1 cellular context compared by ENCODE assay signal in the genomic region with DNA sequence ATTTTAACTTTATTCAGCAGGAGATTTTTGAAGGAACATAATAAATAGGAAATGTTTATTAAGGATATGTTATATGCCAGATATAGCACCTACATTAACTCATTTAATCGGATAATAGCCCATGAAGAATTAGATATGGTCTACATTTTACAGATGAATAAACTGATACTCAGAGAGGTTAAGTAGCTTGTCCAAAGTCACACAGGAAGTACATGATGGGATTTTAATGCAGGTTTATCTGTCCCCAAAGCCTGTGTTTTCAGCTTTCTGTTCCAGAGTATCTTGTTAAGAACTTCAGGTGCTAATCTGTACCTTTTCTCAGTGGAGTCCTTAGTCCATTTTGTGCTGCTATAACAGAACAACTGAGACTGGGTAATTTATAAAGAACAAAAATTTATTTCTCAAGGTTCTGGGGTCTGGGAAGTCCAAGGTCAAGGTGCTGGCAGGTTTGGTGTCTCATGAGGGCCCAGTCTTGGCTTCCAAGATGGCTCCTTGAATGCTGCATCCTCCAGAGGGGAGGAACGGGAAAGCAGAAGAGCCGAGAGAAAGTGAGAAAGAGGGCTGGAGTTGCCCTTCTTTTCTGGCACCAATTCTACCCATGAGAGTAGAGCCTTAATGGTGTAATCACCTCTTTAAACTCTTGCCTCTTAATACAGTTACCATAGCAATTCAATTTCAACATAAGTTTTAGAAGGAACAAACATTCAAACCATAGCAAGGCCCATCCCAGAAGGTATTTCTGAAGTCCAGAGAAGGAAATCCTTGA.
TF ChIP-seq lines count a peak whose summit lies in the region.

No MANE protein-coding gene starts in this region.

TF ChIP-seq in H1, 55 proteins besides CTCF, POLR2A, EP300 and RAD21:
- peak; percentile 62; the same call in 1 of the 2 replicates for TF ChIP-seq YY1 (IDR thresholded peaks at IDR 0.05; ENCODE audit: low read depth, low read length)
- TF ChIP-seq ASH2L (IDR thresholded peaks at IDR 0.05; ENCODE audit: low read length) = no peak
